ENCODE assay signal across 1 cellular context in the genomic region with DNA sequence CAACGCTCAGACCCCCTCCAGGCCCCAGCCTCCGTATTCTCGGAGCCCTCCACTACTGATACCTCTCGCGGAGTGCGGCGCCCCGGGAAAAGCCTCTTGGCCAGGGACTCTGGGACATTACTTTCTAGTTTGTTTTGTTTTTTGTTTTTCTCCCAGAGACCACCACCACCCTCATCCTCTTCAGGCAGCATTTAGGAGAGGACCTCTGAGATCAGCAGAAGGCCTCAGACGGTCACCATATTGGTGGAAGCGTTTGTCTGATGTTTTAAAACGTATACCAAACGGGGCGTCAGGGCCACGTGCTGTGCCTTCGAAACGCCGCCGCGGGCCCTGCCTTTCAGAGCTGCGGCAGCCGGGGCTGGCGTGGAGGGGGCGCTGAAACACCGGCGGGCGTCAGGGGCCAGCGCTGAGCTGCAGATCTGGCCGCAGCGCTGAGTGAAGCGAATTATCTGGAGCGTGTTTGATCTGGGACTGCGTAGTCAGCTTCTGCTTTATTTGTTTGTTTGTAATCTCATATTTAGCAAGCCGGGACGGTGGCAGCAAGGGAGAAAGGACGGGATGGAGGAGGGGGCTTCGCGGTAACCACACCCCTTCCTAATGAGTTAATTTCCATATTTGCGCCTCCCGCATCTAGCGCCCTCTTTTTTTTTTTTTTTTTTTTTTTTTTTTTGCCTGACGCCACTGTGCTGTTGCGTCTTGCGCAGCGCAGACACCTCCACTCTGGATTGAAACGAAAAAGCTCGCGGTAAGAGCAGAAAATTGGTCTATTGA.
TF ChIP-seq lines count a peak whose summit lies in the region.

No MANE protein-coding gene starts in this region.

TF ChIP-seq in WTC11, 78 proteins besides CTCF, POLR2A, EP300 and RAD21 (continued from another document):
- TF ChIP-seq, protein P1, sequence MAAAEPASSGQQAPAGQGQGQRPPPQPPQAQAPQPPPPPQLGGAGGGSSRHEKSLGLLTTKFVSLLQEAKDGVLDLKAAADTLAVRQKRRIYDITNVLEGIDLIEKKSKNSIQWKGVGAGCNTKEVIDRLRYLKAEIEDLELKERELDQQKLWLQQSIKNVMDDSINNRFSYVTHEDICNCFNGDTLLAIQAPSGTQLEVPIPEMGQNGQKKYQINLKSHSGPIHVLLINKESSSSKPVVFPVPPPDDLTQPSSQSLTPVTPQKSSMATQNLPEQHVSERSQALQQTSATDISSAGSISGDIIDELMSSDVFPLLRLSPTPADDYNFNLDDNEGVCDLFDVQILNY (CRISPR knock-in tag; IDR thresholded peaks at IDR 0.05): peak; percentile 90
